ENCODE assay signal across 8 cellular contexts in genomic region chr11:61967177-61967923, GRCh38. TPM values are rescaled to one million over a fixed set of nuclear protein-coding genes. Genes with fewer than 3 reads are reported as not detected.
DNase-seq lines count a peak whose midpoint lies in the region; ATAC-seq and TF ChIP-seq lines count a peak whose summit lies in the region.

TSS of gene FTH1 (minus strand) at chr11:61967634. CDS start at chr11:61967425, 209 bp downstream.

- H3K27me3 Mint-ChIP-seq in osteocyte (ENCODE audit: unreplicated experiment) = no peaks in the 10 kb centered on the region

- H3K27ac Mint-ChIP-seq in activated naive CD4-positive, alpha-beta T cell treated with anti-CD3 and anti-CD28 coated beads, Interleukin-2, amount 50 U/mL, for 72 hours = peak within 1 kb of the TSS; percentile 91 to 93
- peak within 1 kb of the TSS; percentile 99 for H3K27ac Mint-ChIP-seq in osteocyte (ENCODE audit: unreplicated experiment)

- peaks cover 34 to 38% of the 10 kb centered on the region in 2 donors for H3K36me3 Mint-ChIP-seq in activated naive CD4-positive, alpha-beta T cell treated with anti-CD3 and anti-CD28 coated beads, Interleukin-2, amount 50 U/mL, for 72 hours
- peaks cover 38% of the 10 kb centered on the region for H3K36me3 Mint-ChIP-seq in osteocyte (ENCODE audit: unreplicated experiment)

- H3K4me1 ChIP-seq in thoracic aorta (ENCODE audit: control insufficient read depth in 1 of 2, low read depth in 2 of 2) = peaks cover 49 to 72% of the 10 kb centered on the region in 2 donors

- peak within 1 kb of the TSS; percentile 92 for H3K4me3 Mint-ChIP-seq in osteocyte (ENCODE audit: unreplicated experiment)

- H3K4me3 ChIP-seq in NB4 (ENCODE audit: low read depth, low read length) = peak within 1 kb of the TSS; percentile 95
- peak within 1 kb of the TSS; percentile 96 for H3K4me3 ChIP-seq in thoracic aorta

- no peaks in the 10 kb centered on the region for H3K9me3 ChIP-seq in thoracic aorta

- peak within 1 kb of the TSS; percentile 98 to 99 for H3K27ac ChIP-seq in thoracic aorta

- TF ChIP-seq CTCF in NB4 (IDR thresholded peaks at IDR 0.05; ENCODE audit: low read depth, low read length) = no peak
- no peak for TF ChIP-seq CTCF in osteocyte (IDR thresholded peaks at IDR 0.05)
- TF ChIP-seq CTCF in thoracic aorta (IDR thresholded peaks at IDR 0.05) = no peak

- CTCF ChIA-PET in HEK293T (lab: Yijun Ruan, JAX) = interaction anchor here (0.6 to 1.2 kb wide), 2 partner anchors 115 to 301 kb away, joined by 3 read pairs; no protein-coding TSS in a partner anchor

- TF ChIP-seq POLR2A in NB4 (IDR thresholded peaks at IDR 0.05; ENCODE audit: extremely low read depth, insufficient read length) = peak; percentile 81

- H3K27me3 ChIP-seq in thoracic aorta (replicated peaks; ENCODE audit: insufficient read depth) = no peaks in the 10 kb centered on the region

- DNase-seq in GDM1 (lab: John Stamatoyannopoulos, UW) = peak; percentile 93
- DNase-seq in HEK293T (ENCODE audit: extremely low spot score) = peak; percentile 92
- peak; percentile 95 for DNase-seq in NB4 (ENCODE audit: low read depth)
- DNase-seq in SKM-1 treated with dmso at 0.1 percent for 144 hours (lab: John Stamatoyannopoulos, UW; ENCODE audit: unreplicated experiment) = peak; percentile 75
- peak; percentile 91 to 94 for DNase-seq in activated naive CD4-positive, alpha-beta T cell treated with anti-CD3 and anti-CD28 coated beads, Interleukin-2, amount 50 U/mL, for 72 hours (ENCODE audit: low spot score in 2 of 2)
- peak; percentile 93 for DNase-seq in glomerular visceral epithelial cell (ENCODE audit: extremely low spot score)
- peak; percentile 97 for DNase-seq in osteocyte (ENCODE audit: extremely low spot score, unreplicated experiment)
- DNase-seq in thoracic aorta (ENCODE audit: low spot score) = peak; percentile 57

- peaks cover 75% of the 10 kb centered on the region for H3K4me1 Mint-ChIP-seq in osteocyte (ENCODE audit: unreplicated experiment)

- POLR2A ChIA-PET in HEK293T (lab: Yijun Ruan, JAX) = interaction anchor here (0.6 to 5.4 kb wide), 28 partner anchors 8 to 114 kb away, joined by 3 to 68 read pairs (median 6); partner anchors contain the start of gene BEST1

- no peaks in the 10 kb centered on the region for H3K9me3 Mint-ChIP-seq in activated naive CD4-positive, alpha-beta T cell treated with anti-CD3 and anti-CD28 coated beads, Interleukin-2, amount 50 U/mL, for 72 hours
- H3K9me3 Mint-ChIP-seq in osteocyte (ENCODE audit: unreplicated experiment) = no peaks in the 10 kb centered on the region

- H3K36me3 ChIP-seq in thoracic aorta = peaks cover 23% of the 10 kb centered on the region

- ATAC-seq in activated naive CD4-positive, alpha-beta T cell treated with anti-CD3 and anti-CD28 coated beads, Interleukin-2, amount 50 U/mL, for 72 hours = peak; percentile 82 to 86
- peak; percentile 43 for ATAC-seq in thoracic aorta (ENCODE audit: insufficient number of reproducible peaks, low FRiP score, low read depth)

TF ChIP-seq in HEK293T, 16 proteins besides CTCF, POLR2A, EP300 and RAD21:
- TF ChIP-seq FOXA1 (IDR thresholded peaks at IDR 0.05) (no peak), HDGF (IDR thresholded peaks at IDR 0.05; ENCODE audit: borderline replicate concordance) (no peak), ELF4 (IDR thresholded peaks at IDR 0.05) (no peak), FOXM1 (IDR thresholded peaks at IDR 0.05; ENCODE audit: borderline replicate concordance) (0 out of 2 replicates have a peak, but pooled peaks have one; percentile 10), SUZ12 (IDR thresholded peaks at IDR 0.05) (no peak)

RNA-seq across cellular contexts. Expression of gene FTH1, which starts in this region (rescaled TPM):
- total RNA-seq in activated naive CD4-positive, alpha-beta T cell treated with anti-CD3 and anti-CD28 coated beads, Interleukin-2, amount 50 U/mL, for 72 hours = 1,000 to 10,000 TPM; 1,006 to 1,113 TPM
- 2,993 and 3,020 TPM in 2 replicates for total RNA-seq in osteocyte
- 1,000 to 10,000 TPM; 1,820 to 2,025 TPM for total RNA-seq in thoracic aorta

Comparison
In these comparisons a context has a peak if more than half of its experiments do, and no peak if none do; other contexts are left out.
1. Peak in every context shown above with its lines: DNase-seq, ATAC-seq, H3K4me3 ChIP-seq and H3K27ac ChIP-seq.